In genomic region chr4:37780444-37781133, GRCh38 we compare ENCODE assay signal across 10 cellular contexts. TPM values are rescaled to one million over a fixed set of nuclear protein-coding genes. Genes with fewer than 3 reads are reported as not detected.
DNase-seq lines count a peak whose midpoint lies in the region; ATAC-seq and TF ChIP-seq lines count a peak whose summit lies in the region.
"Had no signal": no experiment of that assay in that cellular context is flagged by ENCODE, and none has a peak within 500 bp of the region (broad histone marks: within the 10 kb centered on the region; RNA-seq: fewer than 3 reads in every experiment).

No MANE protein-coding gene starts in this region.

- no peaks in the 10 kb centered on the region for H3K9me3 ChIP-seq in esophagus muscularis mucosa
- H3K9me3 ChIP-seq: body of pancreas had no signal

- 50% methylated on average over 4 of the region's 4 CpGs for WGBS in esophagus muscularis mucosa

- intact Hi-C loops in left colon (cut with DNase I, micrococcal nuclease) = no loop called here
- intact Hi-C loops in esophagus muscularis mucosa (cut with DNase I) = no loop called here

- no peak overlapping the region for H3K4me3 ChIP-seq in AG10803 (ENCODE audit: low read length)
- H3K4me3 ChIP-seq in esophagus muscularis mucosa = no peak overlapping the region
- H3K4me3 ChIP-seq: body of pancreas had no signal

- no peak for TF ChIP-seq EP300 in esophagus muscularis mucosa (IDR thresholded peaks at IDR 0.05)

- no peaks in the 10 kb centered on the region for H3K36me3 Mint-ChIP-seq in HFFc6 (ENCODE audit: low read depth)

- no peaks in the 10 kb centered on the region for H3K4me1 ChIP-seq in esophagus muscularis mucosa
- H3K4me1 ChIP-seq: body of pancreas, parathyroid adenoma had no signal

- H3K27me3 Mint-ChIP-seq in HFFc6 (ENCODE audit: insufficient read depth) = peaks cover 25% of the 10 kb centered on the region

- TF ChIP-seq CTCF in AG10803 (conservative IDR thresholded peaks at IDR 0.05; ENCODE audit: low read length) (peak; percentile 48), HFFc6 (IDR thresholded peaks at IDR 0.05) (no peak), esophagus muscularis mucosa (IDR thresholded peaks at IDR 0.05) (peak in 1 of 3 experiments; percentile 2)

- H3K4me1 Mint-ChIP-seq in HFFc6 (ENCODE audit: low read depth) = peaks cover 5% of the 10 kb centered on the region; the same call in 1 of the 2 replicates

- H3K27ac Mint-ChIP-seq in HFFc6 = no peak overlapping the region

- TF ChIP-seq POLR2A in esophagus muscularis mucosa (IDR thresholded peaks at IDR 0.05; ENCODE audit: low read depth) = no peak

- H3K27ac ChIP-seq in esophagus muscularis mucosa (replicated peaks in 1 of 4) = no peak overlapping the region
- H3K27ac ChIP-seq: body of pancreas, parathyroid adenoma had no signal

- no peaks in the 10 kb centered on the region; the same call in 1 of the 2 replicates for H3K9me3 Mint-ChIP-seq in HFFc6

- H3K27me3 ChIP-seq in esophagus muscularis mucosa = no peaks in the 10 kb centered on the region
- H3K27me3 ChIP-seq: body of pancreas had no signal

- H3K4me3 Mint-ChIP-seq in HFFc6 = no peak overlapping the region

- ATAC-seq in left colon (peak; percentile 65), HG02885 (IDR thresholded peaks at IDR 0.05; ENCODE audit: poor library complexity, unreplicated experiment) (no peak)
- ATAC-seq: body of pancreas had no signal

- DNase-seq in AG10803 (ENCODE audit: low read depth) = peak; percentile 29
- peak; percentile 88 for DNase-seq in Kasumi-1 (lab: John Stamatoyannopoulos, UW)
- peak; percentile 37 for DNase-seq in activated T-helper 1 cell treated with Interleukin-2 at 50 U/mL for 16 hours (ENCODE audit: low read depth)
- DNase-seq in left colon = peak in 1 of 2 donors; percentile 32
- DNase-seq in HFFc6 = no peak
- DNase-seq in occipital lobe (lab: John Stamatoyannopoulos, UW) = no peak
- no peak for DNase-seq in esophagus muscularis mucosa (ENCODE audit: extremely low spot score)

- H3K36me3 ChIP-seq in esophagus muscularis mucosa = no peaks in the 10 kb centered on the region

RNA-seq across cellular contexts. Expression of gene PGM2, which starts 45.9 kb away (rescaled TPM):
- total RNA-seq in left colon (10 to 100 TPM; 28.2 to 29.8 TPM), occipital lobe (20.4 TPM), esophagus muscularis mucosa (10 to 100 TPM; 17.4 to 19.2 (median 18.8) TPM)
- 10 to 100 TPM; 38.8 to 47.0 (median 45.0) TPM for total RNA-seq in HFFc6 (2021; fragmentation: NEBNext Ultra II Directional; extraction: Animal tissue kit (Norgen Biotek cat#: 25700))

Comparison
In these comparisons a context has a peak if more than half of its experiments do, and no peak if none do; other contexts are left out.
1. DNase-seq: peak in AG10803 (single experiment), Kasumi-1 (2 of 2) and activated T-helper 1 cell treated with Interleukin-2 at 50 U/mL for 16 hours (single experiment); none in HFFc6 (single experiment), occipital lobe (single experiment) and esophagus muscularis mucosa (single experiment).